ENCODE assay signal across 1 cellular context in the genomic region with DNA sequence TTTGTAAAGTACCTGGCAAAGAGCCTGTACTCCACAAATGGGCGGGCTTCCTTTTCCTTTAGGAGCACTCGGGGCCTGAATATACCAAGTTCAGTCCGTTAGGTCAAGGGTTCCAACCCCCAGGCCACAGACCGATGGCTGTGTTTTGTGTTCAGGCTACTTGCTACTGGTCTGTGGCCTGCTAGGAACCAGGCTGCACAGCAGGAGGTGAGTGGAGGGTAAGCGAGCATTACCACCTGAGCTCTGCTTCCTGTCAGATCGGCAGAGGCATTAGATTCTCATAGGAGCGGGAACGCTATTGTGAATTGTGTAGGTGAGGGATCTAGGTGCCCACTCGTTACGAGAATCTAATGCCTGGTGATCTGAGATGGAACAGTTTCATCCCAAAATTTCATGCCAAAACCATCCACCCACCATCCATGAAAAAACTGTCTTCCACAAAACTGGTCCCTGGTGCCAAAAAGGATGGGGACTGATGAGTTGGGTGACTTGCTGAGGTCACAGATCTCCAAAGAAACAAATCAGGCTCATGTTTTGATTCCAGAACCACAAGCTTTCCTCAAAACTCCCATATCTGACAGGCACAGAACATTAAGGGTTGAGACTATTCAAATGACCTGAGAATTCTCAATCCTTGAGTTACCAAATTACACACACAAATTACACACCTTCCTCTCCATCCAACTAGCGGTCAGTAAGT.
TF ChIP-seq lines count a peak whose summit lies in the region.

No MANE protein-coding gene starts in this region.

TF ChIP-seq in H1, 55 proteins besides CTCF, POLR2A, EP300 and RAD21:
- TF ChIP-seq EGR1 (IDR thresholded peaks at IDR 0.05; ENCODE audit: borderline replicate concordance, low read depth, low read length) (no peak), SIN3A (conservative IDR thresholded peaks at IDR 0.05 in 1 of 2, IDR thresholded peaks at IDR 0.05 in 1 of 2; ENCODE audit: low read depth in 1 of 2, low read length in 2 of 2) (0 out of 4 replicates have a peak, but pooled peaks of 1 of the 2 experiments have one; percentile 30), RBBP5 (IDR thresholded peaks at IDR 0.05; ENCODE audit: borderline replicate concordance, low read depth, low read length) (no peak)
- TF ChIP-seq, protein P1, sequence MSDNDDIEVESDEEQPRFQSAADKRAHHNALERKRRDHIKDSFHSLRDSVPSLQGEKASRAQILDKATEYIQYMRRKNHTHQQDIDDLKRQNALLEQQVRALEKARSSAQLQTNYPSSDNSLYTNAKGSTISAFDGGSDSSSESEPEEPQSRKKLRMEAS (IDR thresholded peaks at IDR 0.05): no peak
